In the genomic region with DNA sequence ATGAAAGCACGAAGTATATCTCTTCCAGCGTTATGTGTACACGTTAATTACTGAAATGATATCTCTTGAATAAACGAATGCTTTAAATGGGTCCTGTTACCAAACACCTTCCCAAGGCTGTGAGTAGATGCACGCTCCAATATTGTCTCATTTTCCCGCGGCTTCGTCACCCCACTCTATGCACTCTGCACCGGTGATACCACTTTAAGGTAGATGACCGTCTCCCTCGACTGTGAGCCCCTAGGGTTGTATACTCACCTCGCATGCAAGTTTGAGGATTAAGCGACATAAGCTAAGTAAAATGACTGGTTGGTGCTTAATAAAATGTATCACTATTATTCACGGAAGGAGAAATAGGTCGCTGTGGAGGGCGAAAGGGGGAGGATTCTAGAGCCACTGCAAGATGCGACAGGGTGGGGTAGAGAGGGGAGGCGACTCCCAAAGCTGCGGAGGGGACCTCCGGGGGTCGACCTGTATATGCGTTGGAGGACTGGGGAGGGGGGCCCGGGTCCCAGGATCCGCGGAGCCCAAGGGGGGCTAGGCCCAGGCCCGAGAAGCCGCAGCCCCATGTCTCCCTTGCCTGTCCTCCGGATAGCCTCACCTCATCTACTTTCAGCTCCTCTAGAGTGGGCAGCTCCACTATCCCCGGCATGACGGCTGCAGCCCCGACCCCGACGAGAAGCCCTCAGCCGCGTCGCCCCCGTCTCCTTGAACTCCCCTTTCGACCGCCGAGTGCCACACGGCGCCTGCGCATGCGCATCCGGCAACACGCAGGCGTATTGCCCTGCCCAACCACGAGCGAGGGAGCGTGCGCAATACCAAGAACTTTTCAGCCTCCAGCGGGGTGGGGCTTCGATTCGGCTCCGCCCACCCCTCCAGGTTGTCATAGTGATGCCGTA, we compare ENCODE assay signal across 8 cellular contexts. TPM values are rescaled to one million over a fixed set of nuclear protein-coding genes. Genes with fewer than 3 reads are reported as not detected.
DNase-seq lines count a peak whose midpoint lies in the region; ATAC-seq and TF ChIP-seq lines count a peak whose summit lies in the region.

A gene (plus strand): TSS at position 883 of the 899 bp plus-strand sequence. CDS start 65 bp downstream, outside the sequence.
A gene (minus strand): TSS at position 754 of the 899 bp plus-strand sequence. CDS start 102 bp downstream, at position 652.

- peak within 1 kb of the TSS; percentile 24 for H3K27ac ChIP-seq in AG04450 (ENCODE audit: low read depth, low read length)
- peak within 1 kb of the TSS; percentile 85 for H3K27ac ChIP-seq in VCaP
- H3K27ac ChIP-seq in mammary epithelial cell (ENCODE audit: insufficient read depth, low read depth, low read length), result peak within 1 kb of the TSS; percentile 73
- H3K27ac ChIP-seq in iPS-20b (ENCODE audit: low read length), result no peak within 1 kb of the TSS
- peak within 1 kb of the TSS; percentile 90 for H3K27ac ChIP-seq in skeletal muscle tissue (ENCODE audit: low read depth, low read length)

- WGBS in mammary epithelial cell (ENCODE audit: low coverage, missing lambda C conversion rate), result 2% methylated on average over 23 of the region's 56 CpGs

- H3K4me3 ChIP-seq in AG04450 (ENCODE audit: low read depth, low read length), result peak within 1 kb of the TSS; percentile 99
- H3K4me3 ChIP-seq in mammary epithelial cell (replicated peaks in 1 of 3; ENCODE audit: insufficient read depth in 1 of 3, low read depth in 2 of 3, low read length in 3 of 3), result peak within 1 kb of the TSS; percentile 69 to 95 (median 83)
- H3K4me3 ChIP-seq in iPS-20b (ENCODE audit: low read length), result peak within 1 kb of the TSS; percentile 94
- peak within 1 kb of the TSS; percentile 93 to 95 (median 93) for H3K4me3 ChIP-seq in skeletal muscle tissue (ENCODE audit: low read length in 3 of 3)

- no peaks in the 10 kb centered on the region; the same call in 1 of the 2 replicates for H3K9me3 ChIP-seq in AG04450 (ENCODE audit: control insufficient read depth, insufficient read depth, low read length)
- H3K9me3 ChIP-seq in mammary epithelial cell (replicated peaks; ENCODE audit: insufficient read depth, low read length), result no peaks in the 10 kb centered on the region
- peaks cover 10% of the 10 kb centered on the region; the same call in 1 of the 2 replicates for H3K9me3 ChIP-seq in iPS-20b (ENCODE audit: insufficient read depth, low read depth, low read length)
- H3K9me3 ChIP-seq in skeletal muscle tissue (ENCODE audit: control insufficient read depth in 3 of 3, low read length in 3 of 3), result no peaks in the 10 kb centered on the region

- H3K4me1 ChIP-seq in mammary epithelial cell (ENCODE audit: insufficient read depth, low read length), result peaks cover 3% of the 10 kb centered on the region
- H3K4me1 ChIP-seq in iPS-20b (ENCODE audit: insufficient read depth, low read length), result no peaks in the 10 kb centered on the region
- peaks cover 14 to 19% (median 15%) of the 10 kb centered on the region in 3 donors for H3K4me1 ChIP-seq in skeletal muscle tissue (ENCODE audit: control insufficient read depth in 3 of 3, insufficient read depth in 3 of 3, low read length in 3 of 3)

- H3K79me2 ChIP-seq in mammary epithelial cell (ENCODE audit: insufficient read depth, low read length), result peaks cover 43% of the 10 kb centered on the region

- peak within 1 kb of the TSS; percentile 90 for H2AFZ ChIP-seq in mammary epithelial cell (ENCODE audit: low read depth, low read length)

- H3K36me3 ChIP-seq in mammary epithelial cell (ENCODE audit: insufficient read depth, low read length), result no peaks in the 10 kb centered on the region
- H3K36me3 ChIP-seq in iPS-20b (ENCODE audit: insufficient read depth, low read depth, low read length), result no peaks in the 10 kb centered on the region
- peaks cover 0 to 2% (median 2%) of the 10 kb centered on the region in 3 donors for H3K36me3 ChIP-seq in skeletal muscle tissue (ENCODE audit: control insufficient read depth in 3 of 3, insufficient read depth in 3 of 3, low read length in 3 of 3)

- H3K27me3 ChIP-seq in AG04450 (ENCODE audit: control insufficient read depth, insufficient read depth, low read length) (peaks cover 19% of the 10 kb centered on the region), mammary epithelial cell (ENCODE audit: insufficient read depth, low read length) (no peaks in the 10 kb centered on the region), iPS-20b (ENCODE audit: insufficient read depth, low read length) (peaks cover 12% of the 10 kb centered on the region; the same call in 1 of the 2 replicates), skeletal muscle tissue (ENCODE audit: control insufficient read depth in 3 of 3, insufficient read depth in 3 of 3, low read length in 3 of 3) (no peaks in the 10 kb centered on the region)

- H3K4me2 ChIP-seq in mammary epithelial cell (ENCODE audit: insufficient read depth, low read depth, low read length), result peak within 1 kb of the TSS; percentile 85

- peak; percentile 85 for ATAC-seq in GM18873 (IDR thresholded peaks at IDR 0.05; ENCODE audit: low FRiP score, unreplicated experiment)
- peak; percentile 91 for ATAC-seq in HG03135 (IDR thresholded peaks at IDR 0.05; ENCODE audit: unreplicated experiment)

- TF ChIP-seq CTCF in AG04450 (IDR thresholded peaks at IDR 0.05; ENCODE audit: low read depth, low read length) (0 out of 2 replicates have a peak, but pooled peaks have one; percentile 6), VCaP (conservative IDR thresholded peaks at IDR 0.05) (no peak), mammary epithelial cell (conservative IDR thresholded peaks at IDR 0.05 in 1 of 2, IDR thresholded peaks at IDR 0.05 in 1 of 2; ENCODE audit: extremely low read depth in 1 of 2, insufficient read depth in 1 of 2, low read depth in 1 of 2, low read length in 2 of 2) (peak in 1 of 2 donors; percentile 7)

- in situ Hi-C loops in mammary epithelial cell (cut with MboI; ENCODE audit: low sequenced_read_pairs in 2 of 2), result no loop called here

- BruUV-seq in mammary epithelial cell (replicated peaks; lab: Mats Ljungman, UMichigan), result TSS peak; percentile 46

- peak within 1 kb of the TSS; percentile 91 for H3K9ac ChIP-seq in mammary epithelial cell (ENCODE audit: insufficient read depth, low read length)
- H3K9ac ChIP-seq in iPS-20b (ENCODE audit: low read depth, low read length), result peak within 1 kb of the TSS; percentile 88
- H3K9ac ChIP-seq in skeletal muscle tissue (ENCODE audit: low read depth in 1 of 3, low read length in 3 of 3), result peak within 1 kb of the TSS; percentile 95 to 99 (median 98)

- CTCF ChIA-PET in AG04450 (lab: Charles Lee), result interaction anchor here (1.0 to 3.0 kb wide), 10 partner anchors 8 to 653 kb away, joined by 3 to 12 read pairs (median 4); a partner anchor contains a TSS
- CTCF ChIA-PET in mammary epithelial cell (lab: Charles Lee; ENCODE audit: low non-redundant PET), result interaction anchor here (0.6 kb wide), 2 partner anchors 192 to 223 kb away, joined by 4 to 7 read pairs; no protein-coding TSS in a partner anchor

- dilution Hi-C loops in mammary epithelial cell (cut with HindIII; ENCODE audit: low sequenced_read_pairs), result no loop called here

- peak; percentile 92 for DNase-seq in AG04450 (ENCODE audit: low read depth, low spot score)
- DNase-seq in NCI-H2196 (lab: John Stamatoyannopoulos, UW; ENCODE audit: unreplicated experiment), result peak; percentile 96
- peak; percentile 92 for DNase-seq in mammary epithelial cell

- H4K20me1 ChIP-seq in mammary epithelial cell (ENCODE audit: insufficient read depth, low read length), result no peaks in the 10 kb centered on the region

- intact Hi-C loops in mammary epithelial cell (cut with micrococcal nuclease), result loop anchor here (2.0 kb wide), 1 partner anchor 32 kb away; no protein-coding TSS in a partner anchor

- POLR2A ChIA-PET in AG04450 (lab: Yijun Ruan, JAX), result no interaction called here

RNA-seq across cellular contexts. Expression of the first gene that starts in this region (rescaled TPM):
- not detected in 2 replicates for polyA plus RNA-seq in AG04450 (2011; rRNA removed)
- not detected in 2 replicates for polyA minus RNA-seq in AG04450 (2011; rRNA and poly(A)+ RNA removed)
- not detected for total RNA-seq in mammary epithelial cell
- not detected for polyA plus RNA-seq in mammary epithelial cell
- polyA minus RNA-seq in mammary epithelial cell, result not detected
- total RNA-seq in skeletal muscle tissue, result not detected

RNA-seq across cellular contexts. Expression of the second gene that starts in this region (rescaled TPM):
- polyA plus RNA-seq in AG04450 (2011; rRNA removed) (80.2 and 90.4 TPM in 2 replicates), mammary epithelial cell (111 TPM)
- polyA minus RNA-seq in AG04450 (2011; rRNA and poly(A)+ RNA removed), result 43.9 and 47.4 TPM in 2 replicates
- total RNA-seq in mammary epithelial cell (10 to 100 TPM; 26.0 to 77.4 TPM), skeletal muscle tissue (40.2 TPM)
- 36.5 TPM for polyA minus RNA-seq in mammary epithelial cell
